Comparison of ENCODE assay signal across 12 cellular contexts in genomic region chr19:3509566-3509989, GRCh38. TPM values are rescaled to one million over a fixed set of nuclear protein-coding genes. Genes with fewer than 3 reads are reported as not detected.
A peak's percentile ranks its signal among the peaks of the same experiment; 100 is the strongest.
DNase-seq lines count a peak whose midpoint lies in the region; ATAC-seq and TF ChIP-seq lines count a peak whose summit lies in the region.
"Had no signal": no experiment of that assay in that cellular context is flagged by ENCODE, and none has a peak within 500 bp of the region (broad histone marks: within the 10 kb centered on the region; RNA-seq: fewer than 3 reads in every experiment).

No MANE protein-coding gene starts in this region.

- H3K9me3 Mint-ChIP-seq in activated naive CD8-positive, alpha-beta T cell treated with anti-CD3 and anti-CD28 coated beads, Interleukin-2, amount 50 U/mL, for 24 hours: no peaks in the 10 kb centered on the region

- H3K4me1 Mint-ChIP-seq in activated naive CD8-positive, alpha-beta T cell treated with anti-CD3 and anti-CD28 coated beads, Interleukin-2, amount 50 U/mL, for 24 hours: peaks cover 63% of the 10 kb centered on the region

- DNase-seq in AG10803 (ENCODE audit: low read depth) (peak; percentile 33), HK-2 (ENCODE audit: unreplicated experiment) (peak; percentile 52), myocyte (ENCODE audit: low read depth) (peak; percentile 88), globus pallidus (ENCODE audit: low spot score) (no peak), GM20000 (ENCODE audit: low spot score) (no peak)
- peak; percentile 60 for DNase-seq in activated naive CD8-positive, alpha-beta T cell treated with anti-CD3 and anti-CD28 coated beads, Interleukin-2, amount 50 U/mL, for 24 hours
- DNase-seq: GDM1, NCI-H748 treated with DMSO at 0.1 percent for 48 hours had no signal

- no peaks in the 10 kb centered on the region for H3K27me3 Mint-ChIP-seq in activated naive CD8-positive, alpha-beta T cell treated with anti-CD3 and anti-CD28 coated beads, Interleukin-2, amount 50 U/mL, for 24 hours

- peak overlapping the region; percentile 61 for H3K4me3 Mint-ChIP-seq in activated naive CD8-positive, alpha-beta T cell treated with anti-CD3 and anti-CD28 coated beads, Interleukin-2, amount 50 U/mL, for 24 hours

- TF ChIP-seq CTCF in AG10803 (conservative IDR thresholded peaks at IDR 0.05; ENCODE audit: low read length): no peak
- no peak for TF ChIP-seq CTCF in GM20000 (IDR thresholded peaks at IDR 0.05; ENCODE audit: extremely low read depth, missing control alignments)

- H3K36me3 Mint-ChIP-seq in activated naive CD8-positive, alpha-beta T cell treated with anti-CD3 and anti-CD28 coated beads, Interleukin-2, amount 50 U/mL, for 24 hours (ENCODE audit: low read depth): peaks cover 7% of the 10 kb centered on the region

- no peak overlapping the region for H3K4me3 ChIP-seq in AG10803 (ENCODE audit: low read length)
- H3K4me3 ChIP-seq: gastroesophageal sphincter had no signal

- peak; percentile 57 for ATAC-seq in activated naive CD8-positive, alpha-beta T cell treated with anti-CD3 and anti-CD28 coated beads, Interleukin-2, amount 50 U/mL, for 24 hours
- ATAC-seq in HG02981 (IDR thresholded peaks at IDR 0.05; ENCODE audit: unreplicated experiment): no peak
- ATAC-seq in GM21737 (IDR thresholded peaks at IDR 0.05; ENCODE audit: unreplicated experiment): no peak
- ATAC-seq: gastroesophageal sphincter had no signal

- peak overlapping the region; percentile 80 for H3K27ac Mint-ChIP-seq in activated naive CD8-positive, alpha-beta T cell treated with anti-CD3 and anti-CD28 coated beads, Interleukin-2, amount 50 U/mL, for 24 hours

RNA-seq across cellular contexts. Expression of gene FZR1, which starts 3.5 kb away (rescaled TPM):
- 33.8 and 49.4 TPM in 2 replicates for total RNA-seq in myocyte
- polyA plus RNA-seq in myocyte (2012): 39.8 TPM

RNA-seq across cellular contexts. Expression of gene DOHH, which starts 9.1 kb away (rescaled TPM):
- total RNA-seq in myocyte: 17.5 and 24.1 TPM in 2 replicates
- 12.9 TPM for polyA plus RNA-seq in myocyte (2012)

RNA-seq across cellular contexts. Expression of gene SMIM44, which starts 26.3 kb away (rescaled TPM):
- total RNA-seq in myocyte: not detected in 2 replicates
- polyA plus RNA-seq in myocyte (2012): not detected
- total RNA-seq: activated CD8-positive, alpha-beta memory T cell treated with anti-CD3 and anti-CD28 coated beads for 36 hours; gastroesophageal sphincter had no signal

RNA-seq across cellular contexts. Expression of gene SMIM24, which starts 29.3 kb away (rescaled TPM):
- total RNA-seq in myocyte: not detected in 2 replicates
- polyA plus RNA-seq in myocyte (2012): not detected
- total RNA-seq: gastroesophageal sphincter had no signal

RNA-seq across cellular contexts. Expression of gene TEKTIP1, which starts 29.4 kb away (rescaled TPM):
- total RNA-seq in myocyte: not detected in 2 replicates
- polyA plus RNA-seq in myocyte (2012): 3.7 TPM
- total RNA-seq: gastroesophageal sphincter had no signal

Comparison
In these comparisons a context has a peak if more than half of its experiments do, and no peak if none do; other contexts are left out.
1. DNase-seq: peak in AG10803 (single experiment), HK-2 (single experiment), activated naive CD8-positive, alpha-beta T cell treated with anti-CD3 and anti-CD28 coated beads, Interleukin-2, amount 50 U/mL, for 24 hours (single experiment) and myocyte (single experiment); none in globus pallidus (single experiment) and GM20000 (single experiment).